In the genomic region with DNA sequence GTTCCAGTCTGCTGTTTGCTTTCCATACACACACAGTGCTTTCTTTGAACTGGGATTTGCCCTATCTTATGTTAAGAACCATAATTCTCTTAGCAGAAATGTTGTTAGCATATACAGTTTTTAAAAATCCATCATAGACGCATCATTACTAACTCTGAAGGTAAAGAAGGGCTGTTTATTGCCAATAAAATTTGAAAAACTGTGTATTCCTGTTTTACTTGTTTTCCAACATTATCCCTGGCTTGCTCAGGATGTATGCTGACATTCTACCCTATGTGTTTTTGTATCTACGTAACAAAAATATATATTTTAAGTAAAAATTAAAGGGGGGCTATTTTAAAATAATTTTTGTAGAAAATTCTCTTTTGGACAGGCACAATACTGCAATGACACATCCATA, we compare ENCODE assay signal across 25 cellular contexts.
"Had no signal": no experiment of that assay in that cellular context is flagged by ENCODE, and none has a peak within 500 bp of the region (broad histone marks: within the 10 kb centered on the region; RNA-seq: fewer than 3 reads in every experiment).

No MANE protein-coding gene starts in this region.

- H3K4me3 ChIP-seq: coronary artery, dorsolateral prefrontal cortex had no signal

- H3K27me3 ChIP-seq: brain microvascular endothelial cell, dorsolateral prefrontal cortex had no signal

- FAIRE-seq: astrocyte, bronchial epithelial cell, frontal cortex had no signal

- DNase-seq: activated CD4-positive, alpha-beta memory T cell treated with anti-CD3 and anti-CD28 coated beads, Interleukin-2, amount 10 ng/mL, durations not matched to agents 7 days and 5 days; activated CD4-positive, alpha-beta T cell treated with anti-CD3 and anti-CD28 coated beads for 1 hour; activated CD4-positive, alpha-beta T cell treated with anti-CD3 and anti-CD28 coated beads for 4 hours; activated CD4-positive, alpha-beta T cell treated with anti-CD3 and anti-CD28 coated beads, Interleukin-2, amount 10 ng/mL, durations not matched to agents 7 days and 5 days; activated CD4-positive, alpha-beta T cell treated with anti-CD3 and anti-CD28 coated beads, Interleukin-2, amount 50 U/mL, for 4 hours; activated CD8-positive, alpha-beta memory T cell treated with anti-CD3 and anti-CD28 coated beads, Interleukin-2, amount 50 U/mL, for 48 hours; activated effector memory CD4-positive, alpha-beta T cell treated with Interleukin-2 at 50 U/mL for 16 hours; activated gamma-delta T cell treated with Interleukin-2 at 50 U/mL for 16 hours; activated naive CD4-positive, alpha-beta T cell treated with anti-CD3 and anti-CD28 coated beads, Interleukin-2, amount 50 U/mL, for 16 hours; activated naive CD4-positive, alpha-beta T cell treated with Interleukin-2 at 50 U/mL for 16 hours; activated T-cell treated with anti-CD3 and anti-CD28 coated beads for 4 hours; activated T-cell treated with anti-CD3 and anti-CD28 coated beads, Interleukin-2, amount 50 U/mL, for 4 hours; dorsolateral prefrontal cortex; effector memory CD4-positive, alpha-beta T cell; endodermal cell; head of caudate nucleus; T-helper 2 cell had no signal

- ATAC-seq: activated T-cell treated with anti-CD3 and anti-CD28 coated beads, Interleukin-2, amount 50 U/mL, for 4 hours; activated T-helper 17 cell treated with anti-CD3 and anti-CD28 coated beads, Interleukin-2, amount 50 U/mL, for 72 hours; WTC11 had no signal

- H3K36me3 ChIP-seq: brain microvascular endothelial cell had no signal

- H3K27ac ChIP-seq: brain microvascular endothelial cell, coronary artery, dorsolateral prefrontal cortex, VCaP had no signal
